ENCODE assay signal across 8 cellular contexts in genomic region chr9:125746017-125746773, GRCh38. TPM values are rescaled to one million over a fixed set of nuclear protein-coding genes. Genes with fewer than 3 reads are reported as not detected.
DNase-seq lines count a peak whose midpoint lies in the region; ATAC-seq and TF ChIP-seq lines count a peak whose summit lies in the region.

No MANE protein-coding gene starts in this region.

- H3K9ac ChIP-seq in mucosa of stomach (ENCODE audit: low read length) = no peak overlapping the region

- H3K9me3 ChIP-seq in esophagus (ENCODE audit: control insufficient read depth in 2 of 2, insufficient read depth in 1 of 2, low read depth in 1 of 2, low read length in 1 of 2) (no peaks in the 10 kb centered on the region), mucosa of stomach (ENCODE audit: control insufficient read depth, low read length) (no peaks in the 10 kb centered on the region)

- peak overlapping the region; percentile 90 to 91 for H3K27ac ChIP-seq in esophagus (ENCODE audit: low read depth in 2 of 2, low read length in 1 of 2)

- peak overlapping the region; percentile 97 for H3K27ac Mint-ChIP-seq in activated T-cell treated with anti-CD3 and anti-CD28 coated beads, Interleukin-2, amount 50 U/mL, for 24 hours

- peaks cover 0 to 2% of the 10 kb centered on the region in 2 donors for H3K4me1 ChIP-seq in esophagus (ENCODE audit: control insufficient read depth in 2 of 2, insufficient read depth in 2 of 2, low read length in 1 of 2)
- H3K4me1 ChIP-seq in mucosa of stomach (ENCODE audit: control insufficient read depth, insufficient read depth, low read length) = peaks cover 10% of the 10 kb centered on the region

- peaks cover 5% of the 10 kb centered on the region for H3K27me3 Mint-ChIP-seq in activated T-cell treated with anti-CD3 and anti-CD28 coated beads, Interleukin-2, amount 50 U/mL, for 24 hours

- no peaks in the 10 kb centered on the region for H3K36me3 ChIP-seq in esophagus (ENCODE audit: control insufficient read depth in 2 of 2, insufficient read depth in 2 of 2, low read length in 1 of 2)
- no peaks in the 10 kb centered on the region for H3K36me3 ChIP-seq in mucosa of stomach (ENCODE audit: control insufficient read depth, insufficient read depth, low read length)

- ATAC-seq in GM21576 (IDR thresholded peaks at IDR 0.05; ENCODE audit: unreplicated experiment) = peak; percentile 63

- H3K27me3 ChIP-seq in esophagus (ENCODE audit: control insufficient read depth in 1 of 2, insufficient read depth in 2 of 2, low read length in 2 of 2) = no peaks in the 10 kb centered on the region
- no peaks in the 10 kb centered on the region for H3K27me3 ChIP-seq in mucosa of stomach (ENCODE audit: control insufficient read depth, insufficient read depth, low read length)

- H3K9me3 Mint-ChIP-seq in activated T-cell treated with anti-CD3 and anti-CD28 coated beads, Interleukin-2, amount 50 U/mL, for 24 hours = no peaks in the 10 kb centered on the region

- H3K4me3 Mint-ChIP-seq in activated T-cell treated with anti-CD3 and anti-CD28 coated beads, Interleukin-2, amount 50 U/mL, for 24 hours = peak overlapping the region; percentile 84

- WGBS in esophagus, 2 donors = 1% methylated on average over 52 to 79 of the region's 79 CpGs

- no peak; the same call in 1 of the 2 replicates for TF ChIP-seq EP300 in Ishikawa (IDR thresholded peaks at IDR 0.05; ENCODE audit: borderline replicate concordance)

- peak overlapping the region; percentile 83 to 88 for H3K4me3 ChIP-seq in esophagus (ENCODE audit: low read depth in 1 of 2, low read length in 2 of 2)
- H3K4me3 ChIP-seq in mucosa of stomach (ENCODE audit: low read length) = peak overlapping the region; percentile 31

- H3K36me3 Mint-ChIP-seq in activated T-cell treated with anti-CD3 and anti-CD28 coated beads, Interleukin-2, amount 50 U/mL, for 24 hours (ENCODE audit: low read depth) = peaks cover 17% of the 10 kb centered on the region

- H3K4me1 Mint-ChIP-seq in activated T-cell treated with anti-CD3 and anti-CD28 coated beads, Interleukin-2, amount 50 U/mL, for 24 hours (ENCODE audit: low read depth) = peaks cover 34% of the 10 kb centered on the region

- peak; percentile 96 for DNase-seq in DMS153 (lab: John Stamatoyannopoulos, UW)
- DNase-seq in OCI-M2 (lab: John Stamatoyannopoulos, UW; ENCODE audit: unreplicated experiment) = peak; percentile 53
- peak; percentile 96 for DNase-seq in activated T-cell treated with anti-CD3 and anti-CD28 coated beads, Interleukin-2, amount 50 U/mL, for 24 hours
- peak; percentile 94 for DNase-seq in stimulated activated CD8-positive, alpha-beta memory T cell treated with anti-CD3 and anti-CD28 coated beads, Interleukin-4, amount 100 ng/mL, for 48 hours

- no peak for TF ChIP-seq RAD21 in Ishikawa (IDR thresholded peaks at IDR 0.05; ENCODE audit: low read depth)

TF ChIP-seq in Ishikawa, 13 proteins besides CTCF, POLR2A, EP300 and RAD21:
- no peak for TF ChIP-seq YY1 (IDR thresholded peaks at IDR 0.05; ENCODE audit: low read depth)
- no peak for TF ChIP-seq ZBTB7A (IDR thresholded peaks at IDR 0.05; ENCODE audit: low read depth)
- TF ChIP-seq REST (IDR thresholded peaks at IDR 0.05; ENCODE audit: low read depth) = peak; percentile 62
- TF ChIP-seq CREB1 (IDR thresholded peaks at IDR 0.05; ENCODE audit: low read depth) = no peak
- peak; percentile 66; the same call in 1 of the 2 replicates for TF ChIP-seq TAF1 (IDR thresholded peaks at IDR 0.05; ENCODE audit: low read depth)
- TF ChIP-seq TEAD4 (IDR thresholded peaks at IDR 0.05) = peak; percentile 14; the same call in 1 of the 2 replicates
- peak; percentile 71; the same call in 1 of the 2 replicates for TF ChIP-seq TCF12 (IDR thresholded peaks at IDR 0.05; ENCODE audit: low read depth)
- 0 out of 2 replicates have a peak, but pooled peaks have one; percentile 17 for TF ChIP-seq USF1 (IDR thresholded peaks at IDR 0.05)
- TF ChIP-seq CEBPB (IDR thresholded peaks at IDR 0.05) = no peak
- peak; percentile 68; the same call in 1 of the 2 replicates for TF ChIP-seq FOXM1 (IDR thresholded peaks at IDR 0.05; ENCODE audit: borderline replicate concordance, low read depth)
- TF ChIP-seq NFIC (IDR thresholded peaks at IDR 0.05) = peak; percentile 9; the same call in 1 of the 2 replicates
- peak; percentile 100 for TF ChIP-seq MAX (IDR thresholded peaks at IDR 0.05)
- no peak for TF ChIP-seq EGR1 (IDR thresholded peaks at IDR 0.05)

RNA-seq across cellular contexts. Expression of gene PBX3, which starts 1.0 kb away (rescaled TPM):
- polyA plus RNA-seq in esophagus = 1 to 10 TPM; 3.5 to 6.9 TPM

RNA-seq across cellular contexts. Expression of gene MAPKAP1, which starts 39.2 kb away (rescaled TPM):
- polyA plus RNA-seq in esophagus = 10 to 100 TPM; 41.4 to 49.4 TPM

Comparison
In these comparisons a context has a peak if more than half of its experiments do, and no peak if none do; other contexts are left out.
1. Peak in every context shown above with its lines: DNase-seq, ATAC-seq, H3K4me3 ChIP-seq and H3K27ac ChIP-seq.